9 cellular contexts compared by ENCODE assay signal in the genomic region with DNA sequence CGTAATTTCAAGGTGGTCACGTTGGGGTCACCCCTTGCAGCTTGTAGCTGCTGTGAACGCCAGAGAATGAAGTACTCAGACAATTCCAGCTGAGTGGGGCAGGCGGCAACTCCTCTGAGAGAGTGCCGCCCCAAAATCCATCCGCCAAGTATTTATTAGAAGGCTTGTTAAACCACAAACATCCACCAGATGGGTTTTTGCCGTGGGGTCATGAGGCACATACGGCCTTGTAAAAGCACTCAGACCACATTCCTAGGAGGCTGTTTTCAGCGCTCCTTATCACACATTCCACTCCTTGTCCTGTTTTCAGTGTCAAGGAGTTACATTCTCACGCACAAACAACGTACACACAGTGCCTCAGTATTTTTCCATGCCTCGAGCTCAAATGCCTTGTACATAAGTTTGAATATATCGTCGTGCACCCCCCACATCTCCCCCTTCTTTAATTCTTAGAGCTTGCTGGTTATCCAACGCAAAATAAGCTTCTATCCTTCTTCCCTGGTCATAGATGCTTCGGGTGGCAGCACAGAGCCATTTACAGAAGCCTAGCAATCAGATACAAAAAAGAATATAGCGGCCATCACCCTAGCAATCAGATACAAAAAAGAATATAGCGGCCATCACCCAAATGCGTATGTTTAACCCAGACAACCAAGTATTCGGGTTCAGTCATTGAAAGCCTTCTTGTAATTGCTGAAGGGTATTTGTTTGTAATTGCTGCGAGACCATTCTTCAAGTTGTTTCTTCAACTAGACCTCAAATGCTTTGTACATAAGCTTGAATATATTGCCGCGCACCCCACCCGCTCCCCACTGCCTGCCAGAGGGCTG. TPM values are rescaled to one million over a fixed set of nuclear protein-coding genes. Genes with fewer than 3 reads are reported as not detected.
DNase-seq lines count a peak whose midpoint lies in the region; ATAC-seq and TF ChIP-seq lines count a peak whose summit lies in the region.
"Had no signal": no experiment of that assay in that cellular context is flagged by ENCODE, and none has a peak within 500 bp of the region (broad histone marks: within the 10 kb centered on the region; RNA-seq: fewer than 3 reads in every experiment).

No MANE protein-coding gene starts in this region.

- peaks cover 7% of the 10 kb centered on the region for H3F3A ChIP-seq in smooth muscle cell (ENCODE audit: low read depth)

- H3K4me2 ChIP-seq in smooth muscle cell: peak overlapping the region; percentile 70

- peaks cover 51% of the 10 kb centered on the region for H3K27me3 Mint-ChIP-seq in activated CD4-positive, alpha-beta T cell treated with anti-CD3 and anti-CD28 coated beads for 36 hours

- no peaks in the 10 kb centered on the region for H3K79me2 ChIP-seq in smooth muscle cell (ENCODE audit: low read depth)

- peak; percentile 9 for DNase-seq in DMS53 (lab: John Stamatoyannopoulos, UW)
- no peak for DNase-seq in DMS53 treated with DMSO at 0.1 percent for 48 hours (lab: John Stamatoyannopoulos, UW; ENCODE audit: unreplicated experiment)
- DNase-seq in SK-MEL-5 (ENCODE audit: low read depth, low spot score): peak; percentile 63
- DNase-seq in glomerular visceral epithelial cell (ENCODE audit: extremely low spot score): peak; percentile 85
- no peak for DNase-seq in smooth muscle cell (lab: John Stamatoyannopoulos, UW; ENCODE audit: unreplicated experiment)
- DNase-seq in activated CD4-positive, alpha-beta T cell treated with anti-CD3 and anti-CD28 coated beads for 36 hours: no peak
- no peak for DNase-seq in KBM-7

- H3K4me1 Mint-ChIP-seq in activated CD4-positive, alpha-beta T cell treated with anti-CD3 and anti-CD28 coated beads for 36 hours: peaks cover 2% of the 10 kb centered on the region

- H3K9me3 ChIP-seq in smooth muscle cell (replicated peaks; ENCODE audit: low read depth): no peaks in the 10 kb centered on the region

- no peak overlapping the region for H3K27ac Mint-ChIP-seq in activated CD4-positive, alpha-beta T cell treated with anti-CD3 and anti-CD28 coated beads for 36 hours

- H3K27me3 ChIP-seq in smooth muscle cell (ENCODE audit: low read depth): peaks cover 11% of the 10 kb centered on the region

- CTCF ChIA-PET in activated CD4-positive, alpha-beta T cell treated with anti-CD3 and anti-CD28 coated beads for 36 hours (lab: Charles Lee): interaction anchor here (1.2 kb wide), 1 partner anchor 29 kb away, joined by 3 read pairs; no protein-coding TSS in a partner anchor

- no peaks in the 10 kb centered on the region for H3K9me3 Mint-ChIP-seq in activated CD4-positive, alpha-beta T cell treated with anti-CD3 and anti-CD28 coated beads for 36 hours (ENCODE audit: low read depth)

- 18% methylated on average over 24 of the region's 24 CpGs for WGBS in smooth muscle cell (ENCODE audit: low lambda C conversion rate)

- H3K36me3 Mint-ChIP-seq in activated CD4-positive, alpha-beta T cell treated with anti-CD3 and anti-CD28 coated beads for 36 hours (ENCODE audit: low read depth): no peaks in the 10 kb centered on the region

- TF ChIP-seq CTCF in smooth muscle cell (IDR thresholded peaks at IDR 0.05; ENCODE audit: borderline replicate concordance, insufficient read depth, poor library complexity, severe bottlenecking): no peak

- peak overlapping the region; percentile 10 for H3K4me3 ChIP-seq in smooth muscle cell

- no peaks in the 10 kb centered on the region for H4K20me1 ChIP-seq in smooth muscle cell (ENCODE audit: low read depth)

- ATAC-seq in HG03342 (IDR thresholded peaks at IDR 0.05; ENCODE audit: unreplicated experiment): no peak
- no peak for ATAC-seq in activated CD4-positive, alpha-beta T cell treated with anti-CD3 and anti-CD28 coated beads for 36 hours
- ATAC-seq: left lobe of liver had no signal

- intact Hi-C loops in activated CD4-positive, alpha-beta T cell treated with anti-CD3 and anti-CD28 coated beads for 36 hours (cut with DNase I, micrococcal nuclease): no loop called here

- in situ Hi-C loops in SK-MEL-5 (cut with HindIII; ENCODE audit: low pct_unique_long_range_greater_than_20kb, low sequenced_read_pairs): no loop called here
- in situ Hi-C loops in KBM-7 (cut with MboI; ENCODE audit: low pct_unique_long_range_greater_than_20kb, low sequenced_read_pairs): no loop called here

- no peaks in the 10 kb centered on the region for H3K36me3 ChIP-seq in smooth muscle cell (ENCODE audit: low read depth)

- H3K27ac ChIP-seq in smooth muscle cell (ENCODE audit: low read depth): peak overlapping the region; percentile 82

- peaks cover 15% of the 10 kb centered on the region for H3K4me1 ChIP-seq in smooth muscle cell (ENCODE audit: low read depth)

- H3K4me3 Mint-ChIP-seq in activated CD4-positive, alpha-beta T cell treated with anti-CD3 and anti-CD28 coated beads for 36 hours: no peak overlapping the region

- POLR2A ChIA-PET in activated CD4-positive, alpha-beta T cell treated with anti-CD3 and anti-CD28 coated beads for 36 hours (lab: Charles Lee): no interaction called here

- H3K9ac ChIP-seq in smooth muscle cell (ENCODE audit: low read depth): peak overlapping the region; percentile 67

- no peak overlapping the region for H2AFZ ChIP-seq in smooth muscle cell (ENCODE audit: low read depth)

RNA-seq across cellular contexts. Expression of gene ALPP, which starts 7.3 kb away (rescaled TPM):
- total RNA-seq in SK-MEL-5 (2014; rRNA removed; shearing (Covaris generic)): not detected in 2 replicates
- polyA plus RNA-seq in SK-MEL-5 (2015; cell fraction: cytosol; rRNA removed): not detected in 2 replicates
- not detected in 2 replicates for polyA plus RNA-seq in SK-MEL-5 (2015; cell fraction: nucleus; rRNA removed)
- 0.22 and 0.58 TPM in 2 replicates for total RNA-seq in smooth muscle cell
- 0.99 TPM in 1 of 2 replicates, not detected in the other for polyA plus RNA-seq in smooth muscle cell
- not detected for total RNA-seq in activated CD4-positive, alpha-beta T cell treated with anti-CD3 and anti-CD28 coated beads for 36 hours

RNA-seq across cellular contexts. Expression of gene ALPG, which starts 20.8 kb away (rescaled TPM):
- total RNA-seq in SK-MEL-5 (2014; rRNA removed; shearing (Covaris generic)): not detected in 2 replicates
- not detected in 2 replicates for polyA plus RNA-seq in SK-MEL-5 (2015; cell fraction: cytosol; rRNA removed)
- polyA plus RNA-seq in SK-MEL-5 (2015; cell fraction: nucleus; rRNA removed): not detected in 2 replicates
- not detected in 2 replicates for total RNA-seq in smooth muscle cell
- polyA plus RNA-seq in smooth muscle cell: not detected in 2 replicates
- total RNA-seq in activated CD4-positive, alpha-beta T cell treated with anti-CD3 and anti-CD28 coated beads for 36 hours: not detected
- total RNA-seq: left lobe of liver had no signal

Comparison
In these comparisons a context has a peak if more than half of its experiments do, and no peak if none do; other contexts are left out.
1. DNase-seq: peak in DMS53 (single experiment), SK-MEL-5 (single experiment) and glomerular visceral epithelial cell (single experiment); none in DMS53 treated with DMSO at 0.1 percent for 48 hours (single experiment), smooth muscle cell (single experiment), activated CD4-positive, alpha-beta T cell treated with anti-CD3 and anti-CD28 coated beads for 36 hours (single experiment) and KBM-7 (single experiment).